In the genomic region with DNA sequence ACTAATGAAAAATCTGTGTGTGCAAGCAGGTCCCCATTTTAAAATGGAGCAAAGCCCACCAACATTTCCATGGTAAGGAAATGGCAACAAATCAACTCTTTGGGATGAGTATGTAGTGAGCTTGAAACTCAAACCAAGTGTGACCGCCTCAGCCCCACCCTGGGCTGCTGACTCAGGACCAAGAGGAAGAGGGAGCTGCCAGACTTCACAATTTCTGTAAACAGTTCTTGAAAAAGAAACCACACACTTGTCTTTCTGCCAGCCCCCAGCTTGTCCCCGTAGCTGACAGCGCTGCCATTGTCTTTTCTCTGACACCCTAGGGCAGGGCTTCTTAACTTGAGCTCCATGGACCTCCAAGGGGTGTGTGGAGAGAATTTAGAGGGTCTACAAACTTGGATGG, we compare ENCODE assay signal across 8 cellular contexts. TPM values are rescaled to one million over a fixed set of nuclear protein-coding genes. Genes with fewer than 3 reads are reported as not detected.
DNase-seq lines count a peak whose midpoint lies in the region; ATAC-seq and TF ChIP-seq lines count a peak whose summit lies in the region.

No MANE protein-coding gene starts in this region.

- H3K36me3 Mint-ChIP-seq in CD4-positive, CD25-positive, alpha-beta regulatory T cell = no peaks in the 10 kb centered on the region
- H3K36me3 Mint-ChIP-seq in T-helper 1 cell treated with Interleukin-12 subunit alpha and Interleukin-12 subunit beta and Interleukin-4 antibody, amounts not matched to agents 30 μg/mL and 1 μg/mL, for 36 hours (ENCODE audit: low read depth) = peaks cover 4% of the 10 kb centered on the region
- H3K36me3 Mint-ChIP-seq in endodermal cell (ENCODE audit: low read depth) = peaks cover 2% of the 10 kb centered on the region
- peaks cover 0 to 7% (median 0%) of the 10 kb centered on the region in 5 donors for H3K36me3 Mint-ChIP-seq in naive thymus-derived CD4-positive, alpha-beta T cell

- in situ Hi-C loops in GM23248 (cut with MboI) = loop anchor here (10.0 kb wide), 1 partner anchor 117 kb away; no protein-coding TSS in a partner anchor

- H3K4me2 ChIP-seq in GM23248 (ENCODE audit: unreplicated experiment) = peak overlapping the region; percentile 71

- peaks cover 0 to 2% (median 0%) of the 10 kb centered on the region in 7 donors for H3K9me3 Mint-ChIP-seq in CD4-positive, CD25-positive, alpha-beta regulatory T cell
- H3K9me3 Mint-ChIP-seq in T-helper 1 cell treated with Interleukin-12 subunit alpha and Interleukin-12 subunit beta and Interleukin-4 antibody, amounts not matched to agents 30 μg/mL and 1 μg/mL, for 36 hours = no peaks in the 10 kb centered on the region
- H3K9me3 Mint-ChIP-seq in endodermal cell = peaks cover 47% of the 10 kb centered on the region
- H3K9me3 Mint-ChIP-seq in naive thymus-derived CD4-positive, alpha-beta T cell = peaks cover 0 to 1% (median 0%) of the 10 kb centered on the region in 11 donors

- H3K36me3 ChIP-seq in CD4-positive, CD25-positive, alpha-beta regulatory T cell (ENCODE audit: control insufficient read depth, insufficient read depth, low read length) = no peaks in the 10 kb centered on the region
- H3K36me3 ChIP-seq in GM23248 (ENCODE audit: low read depth) (no peaks in the 10 kb centered on the region), endodermal cell (ENCODE audit: control insufficient read depth, insufficient read depth, low read length) (no peaks in the 10 kb centered on the region)
- no peaks in the 10 kb centered on the region for H3K36me3 ChIP-seq in naive thymus-derived CD4-positive, alpha-beta T cell (ENCODE audit: control insufficient read depth in 2 of 3, insufficient read depth in 3 of 3, low read length in 3 of 3)

- peak overlapping the region in 1 of 4 donors; percentile 18 for H3K4me3 Mint-ChIP-seq in CD4-positive, CD25-positive, alpha-beta regulatory T cell
- H3K4me3 Mint-ChIP-seq in T-helper 1 cell treated with Interleukin-12 subunit alpha and Interleukin-12 subunit beta and Interleukin-4 antibody, amounts not matched to agents 30 μg/mL and 1 μg/mL, for 36 hours = peak overlapping the region; percentile 10
- no peak overlapping the region for H3K4me3 Mint-ChIP-seq in endodermal cell
- H3K4me3 Mint-ChIP-seq in naive thymus-derived CD4-positive, alpha-beta T cell = peak overlapping the region in 4 of 10 donors; percentile 21 to 64 (median 31)

- H3F3A ChIP-seq in GM23248 (ENCODE audit: insufficient read depth) = no peaks in the 10 kb centered on the region

- H3K27me3 ChIP-seq in CD4-positive, CD25-positive, alpha-beta regulatory T cell (ENCODE audit: control insufficient read depth, insufficient read depth, low read length) = no peaks in the 10 kb centered on the region
- no peaks in the 10 kb centered on the region for H3K27me3 ChIP-seq in GM23248 (replicated peaks; ENCODE audit: insufficient read depth)
- H3K27me3 ChIP-seq in endodermal cell (ENCODE audit: control insufficient read depth, insufficient read depth, low read length, poor library complexity, severe bottlenecking) = no peaks in the 10 kb centered on the region
- no peaks in the 10 kb centered on the region for H3K27me3 ChIP-seq in naive thymus-derived CD4-positive, alpha-beta T cell (ENCODE audit: control insufficient read depth in 2 of 2, insufficient read depth in 2 of 2, low read length in 2 of 2)

- peak overlapping the region; percentile 51; the same call in 1 of the 2 replicates for H2AFZ ChIP-seq in GM23248

- peak overlapping the region; percentile 53 for H3K4me3 ChIP-seq in CD4-positive, CD25-positive, alpha-beta regulatory T cell (ENCODE audit: low read depth, low read length)
- H3K4me3 ChIP-seq in GM23248 (peak overlapping the region; percentile 48; the same call in 1 of the 2 replicates), endodermal cell (ENCODE audit: low read length) (no peak overlapping the region)
- H3K4me3 ChIP-seq in naive thymus-derived CD4-positive, alpha-beta T cell (ENCODE audit: low read length) = peak overlapping the region; percentile 13

- peak overlapping the region; percentile 14 for H3K27ac ChIP-seq in CD4-positive, CD25-positive, alpha-beta regulatory T cell (ENCODE audit: insufficient read depth, low read length, poor library complexity, severe bottlenecking)
- H3K27ac ChIP-seq in GM23248 (peak overlapping the region; percentile 66), endodermal cell (ENCODE audit: low read depth, low read length) (no peak overlapping the region)
- no peak overlapping the region for H3K27ac ChIP-seq in naive thymus-derived CD4-positive, alpha-beta T cell (ENCODE audit: low read depth, low read length)

- CTCF ChIA-PET in naive thymus-derived CD4-positive, alpha-beta T cell (lab: Charles Lee) = interaction anchor here (1.2 kb wide), 1 partner anchor 18 kb away, joined by 4 read pairs; no protein-coding TSS in a partner anchor

- peaks cover 12% of the 10 kb centered on the region for H3K4me1 ChIP-seq in CD4-positive, CD25-positive, alpha-beta regulatory T cell (ENCODE audit: control insufficient read depth, insufficient read depth, low read length, poor library complexity, severe bottlenecking)
- H3K4me1 ChIP-seq in GM23248 (ENCODE audit: insufficient read depth) (peaks cover 18% of the 10 kb centered on the region), endodermal cell (ENCODE audit: control insufficient read depth, insufficient read depth, low read length) (peaks cover 13% of the 10 kb centered on the region)
- H3K4me1 ChIP-seq in naive thymus-derived CD4-positive, alpha-beta T cell (ENCODE audit: control insufficient read depth in 2 of 2, insufficient read depth in 2 of 2, low read length in 2 of 2) = peaks cover 0 to 52% of the 10 kb centered on the region in 2 donors

- no peaks in the 10 kb centered on the region for H3K9me2 ChIP-seq in GM23248 (ENCODE audit: insufficient read depth)

- peak overlapping the region in 2 of 3 donors; percentile 19 to 66 for H3K27ac Mint-ChIP-seq in CD4-positive, CD25-positive, alpha-beta regulatory T cell
- H3K27ac Mint-ChIP-seq in T-helper 1 cell treated with Interleukin-12 subunit alpha and Interleukin-12 subunit beta and Interleukin-4 antibody, amounts not matched to agents 30 μg/mL and 1 μg/mL, for 36 hours = peak overlapping the region; percentile 49
- no peak overlapping the region for H3K27ac Mint-ChIP-seq in endodermal cell
- peak overlapping the region in 3 of 9 donors; percentile 29 to 76 (median 47) for H3K27ac Mint-ChIP-seq in naive thymus-derived CD4-positive, alpha-beta T cell

- H3K9ac ChIP-seq in GM23248 (no peak overlapping the region; the same call in 1 of the 2 replicates), endodermal cell (ENCODE audit: extremely low read depth, low read length, poor library complexity, severe bottlenecking) (no peak overlapping the region)

- POLR2A ChIA-PET in naive thymus-derived CD4-positive, alpha-beta T cell (lab: Charles Lee) = interaction anchor here (1.3 kb wide), 1 partner anchor 60 kb away, joined by 3 read pairs; the partner anchor contains the start of gene PIN4

- DNase-seq in CD4-positive, CD25-positive, alpha-beta regulatory T cell = peak in 1 of 3 donors; percentile 60
- DNase-seq in GM23248 (peak; percentile 81), endodermal cell (peak; percentile 10), superior temporal gyrus (ENCODE audit: extremely low spot score) (no peak), NCI-H2081 (lab: John Stamatoyannopoulos, UW) (no peak)
- DNase-seq in naive thymus-derived CD4-positive, alpha-beta T cell = no peak

- intact Hi-C loops in naive thymus-derived CD4-positive, alpha-beta T cell (cut with micrococcal nuclease) = loop anchor here (1.0 to 10.0 kb wide), 3 partner anchors 26 to 153 kb away; partner anchors contain the start of gene RPS4X (in 1 of the 2)

- no peaks in the 10 kb centered on the region for H3K9me3 ChIP-seq in CD4-positive, CD25-positive, alpha-beta regulatory T cell (ENCODE audit: control insufficient read depth in 2 of 2, low read length in 2 of 2)
- no peaks in the 10 kb centered on the region for H3K9me3 ChIP-seq in GM23248 (ENCODE audit: low read depth)
- no peaks in the 10 kb centered on the region for H3K9me3 ChIP-seq in endodermal cell (ENCODE audit: control insufficient read depth, low read length)
- no peaks in the 10 kb centered on the region for H3K9me3 ChIP-seq in naive thymus-derived CD4-positive, alpha-beta T cell (ENCODE audit: control insufficient read depth in 2 of 3, low read length in 3 of 3)

- H3K79me2 ChIP-seq in GM23248 (ENCODE audit: insufficient read depth) = no peaks in the 10 kb centered on the region

- H4K20me1 ChIP-seq in GM23248 (ENCODE audit: insufficient read depth) = no peaks in the 10 kb centered on the region

- peaks cover 4% of the 10 kb centered on the region for H3K27me3 Mint-ChIP-seq in CD4-positive, CD25-positive, alpha-beta regulatory T cell
- H3K27me3 Mint-ChIP-seq in T-helper 1 cell treated with Interleukin-12 subunit alpha and Interleukin-12 subunit beta and Interleukin-4 antibody, amounts not matched to agents 30 μg/mL and 1 μg/mL, for 36 hours (ENCODE audit: low read depth) = peaks cover 47% of the 10 kb centered on the region
- no peaks in the 10 kb centered on the region for H3K27me3 Mint-ChIP-seq in endodermal cell (ENCODE audit: insufficient read depth)
- peaks cover 0 to 42% (median 7%) of the 10 kb centered on the region in 5 donors for H3K27me3 Mint-ChIP-seq in naive thymus-derived CD4-positive, alpha-beta T cell

- peaks cover 0 to 21% (median 11%) of the 10 kb centered on the region in 4 donors for H3K4me1 Mint-ChIP-seq in CD4-positive, CD25-positive, alpha-beta regulatory T cell
- peaks cover 39% of the 10 kb centered on the region for H3K4me1 Mint-ChIP-seq in T-helper 1 cell treated with Interleukin-12 subunit alpha and Interleukin-12 subunit beta and Interleukin-4 antibody, amounts not matched to agents 30 μg/mL and 1 μg/mL, for 36 hours (ENCODE audit: low read depth)
- peaks cover 29% of the 10 kb centered on the region for H3K4me1 Mint-ChIP-seq in endodermal cell
- H3K4me1 Mint-ChIP-seq in naive thymus-derived CD4-positive, alpha-beta T cell = peaks cover 0 to 41% (median 12%) of the 10 kb centered on the region in 7 donors

- ATAC-seq in CD4-positive, CD25-positive, alpha-beta regulatory T cell (ENCODE audit: low read depth in 2 of 2) = peak; percentile 64 to 73
- peak; percentile 88 for ATAC-seq in naive thymus-derived CD4-positive, alpha-beta T cell
- ATAC-seq in HG02852 (IDR thresholded peaks at IDR 0.05; ENCODE audit: unreplicated experiment) = no peak

- WGBS in GM23248 (ENCODE audit: low coverage in 1 of 2, low lambda C conversion rate in 2 of 2, missing lambda C conversion rate in 2 of 2), 2 experiments = 0 to 3% methylated on average over 3 of the region's 3 CpGs
- WGBS in endodermal cell (ENCODE audit: insufficient coverage in 1 of 2, insufficient read length in 1 of 2), 2 experiments = 92% methylated on average over 3 of the region's 3 CpGs; no CpG with 5 or more reads in 1 of the 2 experiments

- TF ChIP-seq CTCF in endodermal cell (conservative IDR thresholded peaks at IDR 0.05) = no peak

RNA-seq across cellular contexts. Expression of gene RTL5, which starts 10.3 kb away (rescaled TPM):
- total RNA-seq in CD4-positive, CD25-positive, alpha-beta regulatory T cell = 1.1 TPM
- polyA plus RNA-seq in CD4-positive, CD25-positive, alpha-beta regulatory T cell = under 1 TPM in 2 of 4 donors, not detected in 2; 0.05 to 0.09 TPM
- 1.0 and 1.8 TPM in 2 replicates for total RNA-seq in GM23248 (2014; rRNA removed; shearing (Covaris generic))
- 1.5 and 1.8 TPM in 2 replicates for polyA plus RNA-seq in GM23248 (2016; fragmentation: Nextera tagmentation; extraction: Ambion mirVana)
- 1 to 10 TPM; 8.4 to 9.9 TPM for total RNA-seq in endodermal cell
- 17.5 TPM for polyA plus RNA-seq in endodermal cell (2013, experiment 1 of 2)
- 14.4 TPM for polyA plus RNA-seq in endodermal cell (2013, experiment 2 of 2)
- total RNA-seq in naive thymus-derived CD4-positive, alpha-beta T cell = 1 to 10 TPM in 1 of 5 experiments, under 1 TPM in 4; 0.08 to 2.1 (median 0.19) TPM
- not detected for polyA plus RNA-seq in naive thymus-derived CD4-positive, alpha-beta T cell

Comparison
In these comparisons a context has a peak if more than half of its experiments do, and no peak if none do; other contexts are left out.
1. DNase-seq: peak in GM23248 (single experiment) and endodermal cell (single experiment); none in naive thymus-derived CD4-positive, alpha-beta T cell (0 of 9), superior temporal gyrus (single experiment) and NCI-H2081 (0 of 2).
2. H3K27ac ChIP-seq: peak in CD4-positive, CD25-positive, alpha-beta regulatory T cell (single experiment) and GM23248 (single experiment); none in endodermal cell (single experiment) and naive thymus-derived CD4-positive, alpha-beta T cell (single experiment).